ENCODE assay signal across 29 cellular contexts in the genomic region with DNA sequence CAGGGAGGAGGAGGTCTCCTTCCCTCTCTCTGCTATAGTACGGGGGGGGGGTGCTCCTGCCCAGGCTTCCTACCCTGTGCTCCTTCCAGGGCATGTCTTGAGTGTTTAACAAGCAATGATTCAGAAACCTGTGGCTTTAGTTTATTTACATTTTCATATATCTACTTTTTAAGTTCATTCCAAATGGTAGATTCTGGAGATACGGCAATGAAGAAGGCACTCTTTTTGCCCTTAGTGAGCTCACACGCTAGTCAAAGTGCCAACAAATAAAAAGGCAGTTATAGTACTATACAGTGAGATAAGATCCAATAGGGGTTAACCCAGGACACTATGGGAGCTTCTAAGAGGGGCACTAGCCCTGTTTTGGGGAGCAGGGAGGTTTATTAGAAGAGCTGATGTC.
"Had no signal": no experiment of that assay in that cellular context is flagged by ENCODE, and none has a peak within 500 bp of the region (broad histone marks: within the 10 kb centered on the region; RNA-seq: fewer than 3 reads in every experiment).

No MANE protein-coding gene starts in this region.

- H3K4me3 Mint-ChIP-seq: activated B cell treated with CpG ODN at 0.5 μM for 24 hours; activated CD8-positive, alpha-beta T cell treated with anti-CD3 and anti-CD28 coated beads for 36 hours; activated naive CD8-positive, alpha-beta T cell; activated T-cell treated with anti-CD3 and anti-CD28 coated beads, Interleukin-2, amount 50 U/mL, for 4 hours; activated T-helper 17 cell treated with anti-CD3 and anti-CD28 coated beads, Interleukin-2, amount 50 U/mL, for 72 hours; effector memory CD8-positive, alpha-beta T cell had no signal

- H3K36me3 Mint-ChIP-seq: activated naive CD8-positive, alpha-beta T cell had no signal

- ATAC-seq: activated CD4-positive, CD25-positive, alpha-beta regulatory T cell treated with anti-CD3 and anti-CD28 coated beads, Interleukin-2, amount 50 U/mL, for 24 hours; activated CD8-positive, alpha-beta T cell treated with anti-CD3 and anti-CD28 coated beads for 36 hours; activated T-cell treated with anti-CD3 and anti-CD28 coated beads, Interleukin-2, amount 50 U/mL, for 4 hours; activated T-helper 17 cell treated with anti-CD3 and anti-CD28 coated beads, Interleukin-2, amount 50 U/mL, for 72 hours; effector memory CD8-positive, alpha-beta T cell; gastroesophageal sphincter; heart right ventricle had no signal

- H3K4me1 Mint-ChIP-seq: activated B cell treated with CpG ODN at 0.5 μM for 24 hours had no signal

- DNase-seq: activated B cell treated with CpG ODN at 0.5 μM for 24 hours; activated CD4-positive, alpha-beta T cell treated with anti-CD3 and anti-CD28 coated beads for 48 hours; activated CD4-positive, alpha-beta T cell treated with anti-CD3 and anti-CD28 coated beads, Interleukin-2, amount 50 U/mL, for 1 hour; activated CD4-positive, alpha-beta T cell treated with anti-CD3 and anti-CD28 coated beads, Interleukin-2, amount 50 U/mL, for 48 hours; activated CD8-positive, alpha-beta memory T cell treated with anti-CD3 and anti-CD28 coated beads for 24 hours; activated CD8-positive, alpha-beta T cell treated with anti-CD3 and anti-CD28 coated beads for 36 hours; activated effector memory CD4-positive, alpha-beta T cell treated with Interleukin-2 at 50 U/mL for 16 hours; activated gamma-delta T cell treated with Interleukin-2 at 50 U/mL for 16 hours; activated naive CD4-positive, alpha-beta T cell treated with anti-CD3 and anti-CD28 coated beads, Interleukin-2, amount 50 U/mL, for 16 hours; activated naive CD4-positive, alpha-beta T cell treated with Interleukin-2 at 50 U/mL for 16 hours; activated T-cell treated with anti-CD3 and anti-CD28 coated beads, Interleukin-2, amount 50 U/mL, for 4 hours; amniotic stem cell; anterior cingulate cortex; caudate nucleus; cortex of kidney; dermis blood vessel endothelial cell; effector CD4-positive, alpha-beta T cell; effector memory CD8-positive, alpha-beta T cell; esophagus squamous epithelium; foreskin melanocyte; heart right ventricle; T1000; WERI-Rb-1 had no signal

- H3K4me3 ChIP-seq: esophagus squamous epithelium, gastroesophageal sphincter, heart right ventricle had no signal

- FAIRE-seq: astrocyte, colon had no signal

- H3K36me3 ChIP-seq: esophagus squamous epithelium, gastroesophageal sphincter, heart right ventricle, WERI-Rb-1 had no signal

- H3K27ac Mint-ChIP-seq: activated B cell treated with CpG ODN at 0.5 μM for 24 hours; activated CD8-positive, alpha-beta T cell treated with anti-CD3 and anti-CD28 coated beads for 36 hours; activated naive CD8-positive, alpha-beta T cell; activated T-helper 17 cell treated with anti-CD3 and anti-CD28 coated beads, Interleukin-2, amount 50 U/mL, for 72 hours; effector memory CD8-positive, alpha-beta T cell had no signal

- H3K9me3 ChIP-seq: esophagus squamous epithelium, gastroesophageal sphincter had no signal

- H3K9me3 Mint-ChIP-seq: activated B cell treated with CpG ODN at 0.5 μM for 24 hours; activated CD8-positive, alpha-beta T cell treated with anti-CD3 and anti-CD28 coated beads for 36 hours; activated T-cell treated with anti-CD3 and anti-CD28 coated beads, Interleukin-2, amount 50 U/mL, for 4 hours; activated T-helper 17 cell treated with anti-CD3 and anti-CD28 coated beads, Interleukin-2, amount 50 U/mL, for 72 hours; effector memory CD8-positive, alpha-beta T cell had no signal

- H3K27ac ChIP-seq: esophagus squamous epithelium, gastroesophageal sphincter, heart right ventricle, WERI-Rb-1 had no signal
